Comparison of ENCODE assay signal across 8 cellular contexts in genomic region chr2:45643095-45643494, GRCh38. TPM values are rescaled to one million over a fixed set of nuclear protein-coding genes. Genes with fewer than 3 reads are reported as not detected.
DNase-seq lines count a peak whose midpoint lies in the region; ATAC-seq and TF ChIP-seq lines count a peak whose summit lies in the region.

No MANE protein-coding gene starts in this region.

- peak overlapping the region; percentile 37 for H3K4me3 Mint-ChIP-seq in endodermal cell

- H3K4me3 ChIP-seq in endodermal cell (ENCODE audit: low read length) (peak overlapping the region; percentile 70), neuron (ENCODE audit: low read length) (peak overlapping the region; percentile 16)

- no peaks in the 10 kb centered on the region for H3K9me3 ChIP-seq in endodermal cell (ENCODE audit: control insufficient read depth, low read length)
- H3K9me3 ChIP-seq in neuron (ENCODE audit: low read length): peaks cover 1% of the 10 kb centered on the region

- H3K9me3 Mint-ChIP-seq in endodermal cell: no peaks in the 10 kb centered on the region

- H3K27ac Mint-ChIP-seq in endodermal cell: no peak overlapping the region

- H2AFZ ChIP-seq in neuron (ENCODE audit: low read depth, low read length): peak overlapping the region; percentile 29

- H3K36me3 ChIP-seq in endodermal cell (ENCODE audit: control insufficient read depth, insufficient read depth, low read length) (no peaks in the 10 kb centered on the region), neuron (ENCODE audit: insufficient read depth, low read length) (no peaks in the 10 kb centered on the region)

- no peaks in the 10 kb centered on the region for H3K36me3 Mint-ChIP-seq in endodermal cell (ENCODE audit: low read depth)

- no peak for ATAC-seq in GM21576 (IDR thresholded peaks at IDR 0.05; ENCODE audit: unreplicated experiment)

- no peaks in the 10 kb centered on the region for H3K4me1 Mint-ChIP-seq in endodermal cell

- WGBS in endodermal cell (ENCODE audit: insufficient coverage in 1 of 2, insufficient read length in 1 of 2), 2 experiments: 58 to 93% methylated on average over 3 to 11 of the region's 11 CpGs

- H3K27me3 ChIP-seq in endodermal cell (ENCODE audit: control insufficient read depth, insufficient read depth, low read length, poor library complexity, severe bottlenecking): peaks cover 88% of the 10 kb centered on the region
- H3K27me3 ChIP-seq in neuron (ENCODE audit: insufficient read depth, low read length): peaks cover 11% of the 10 kb centered on the region

- no peaks in the 10 kb centered on the region for H3K4me1 ChIP-seq in endodermal cell (ENCODE audit: control insufficient read depth, insufficient read depth, low read length)
- peaks cover 30% of the 10 kb centered on the region for H3K4me1 ChIP-seq in neuron (ENCODE audit: insufficient read depth, low read length)

- TF ChIP-seq CTCF in endodermal cell (conservative IDR thresholded peaks at IDR 0.05): no peak

- no peak overlapping the region for H3K27ac ChIP-seq in endodermal cell (ENCODE audit: low read depth, low read length)

- peaks cover 81% of the 10 kb centered on the region for H3K27me3 Mint-ChIP-seq in endodermal cell (ENCODE audit: insufficient read depth)

- DNase-seq in Daoy (ENCODE audit: low read depth): peak; percentile 17
- DNase-seq in M059J (ENCODE audit: low read depth): peak; percentile 12
- DNase-seq in endodermal cell: peak; percentile 54
- no peak for DNase-seq in amniotic stem cell (lab: John Stamatoyannopoulos, UW)
- no peak for DNase-seq in Kasumi-1 (lab: John Stamatoyannopoulos, UW)
- no peak for DNase-seq in RKO (ENCODE audit: low spot score)

- H3K9ac ChIP-seq in endodermal cell (ENCODE audit: extremely low read depth, low read length, poor library complexity, severe bottlenecking): no peak overlapping the region

RNA-seq across cellular contexts. Expression of gene PRKCE, which starts 8.4 kb away (rescaled TPM):
- total RNA-seq in Daoy (2014; rRNA removed; shearing (Covaris generic)): 4.6 and 4.9 TPM in 2 replicates
- total RNA-seq in M059J (2014; rRNA removed; shearing (Covaris generic)): 5.9 and 6.0 TPM in 2 replicates
- 1 to 10 TPM; 1.4 to 1.7 TPM for total RNA-seq in endodermal cell
- polyA plus RNA-seq in endodermal cell (2013, experiment 1 of 2): 2.3 TPM
- 2.2 TPM for polyA plus RNA-seq in endodermal cell (2013, experiment 2 of 2)

RNA-seq across cellular contexts. Expression of gene SRBD1, which starts 32.0 kb away (rescaled TPM):
- total RNA-seq in Daoy (2014; rRNA removed; shearing (Covaris generic)): 28.3 and 41.3 TPM in 2 replicates
- total RNA-seq in M059J (2014; rRNA removed; shearing (Covaris generic)): 9.8 and 18.2 TPM in 2 replicates
- 10 to 100 TPM; 17.7 to 19.6 TPM for total RNA-seq in endodermal cell
- polyA plus RNA-seq in endodermal cell (2013, experiment 1 of 2): 18.3 TPM
- 18.3 TPM for polyA plus RNA-seq in endodermal cell (2013, experiment 2 of 2)

Comparison
In these comparisons a context has a peak if more than half of its experiments do, and no peak if none do; other contexts are left out.
1. DNase-seq: peak in Daoy (single experiment), M059J (single experiment) and endodermal cell (single experiment); none in amniotic stem cell (single experiment), Kasumi-1 (0 of 2) and RKO (single experiment).